27 cellular contexts compared by ENCODE assay signal in genomic region chr1:54826226-54826816, GRCh38. TPM values are rescaled to one million over a fixed set of nuclear protein-coding genes. Genes with fewer than 3 reads are reported as not detected.
"Had no signal": no experiment of that assay in that cellular context is flagged by ENCODE, and none has a peak within 500 bp of the region (broad histone marks: within the 10 kb centered on the region; RNA-seq: fewer than 3 reads in every experiment).

No MANE protein-coding gene starts in this region.

- H3K27me3 Mint-ChIP-seq: activated CD8-positive, alpha-beta T cell treated with anti-CD3 and anti-CD28 coated beads for 36 hours; T-helper 17 cell had no signal

- ATAC-seq: activated CD8-positive, alpha-beta T cell treated with anti-CD3 and anti-CD28 coated beads for 36 hours; activated naive CD8-positive, alpha-beta T cell treated with anti-CD3 and anti-CD28 coated beads, Interleukin-2, amount 50 U/mL, for 24 hours; gastrocnemius medialis; left colon; naive thymus-derived CD8-positive, alpha-beta T cell; psoas muscle; SK-N-SH treated with all-trans-retinoic acid at 6 μM for 48 hours; stimulated activated memory B cell treated with anti-CD40 and anti-IgM and Interleukin-4, amounts not matched to agents 10 μg/mL and 1 μg/mL and 100 μg/mL, for 72 hours; T-helper 17 cell had no signal

- H3K4me1 Mint-ChIP-seq: activated naive CD4-positive, alpha-beta T cell treated with anti-CD3 and anti-CD28 coated beads, Interleukin-2, amount 50 U/mL, for 24 hours; activated naive CD8-positive, alpha-beta T cell treated with anti-CD3 and anti-CD28 coated beads, Interleukin-2, amount 50 U/mL, for 24 hours; memory B cell; naive thymus-derived CD8-positive, alpha-beta T cell; neural crest cell; stimulated activated memory B cell treated with anti-CD40 and anti-IgM and Interleukin-4, amounts not matched to agents 10 μg/mL and 1 μg/mL and 100 μg/mL, for 72 hours; T-helper 17 cell had no signal

- H3K4me3 Mint-ChIP-seq: activated CD8-positive, alpha-beta T cell treated with anti-CD3 and anti-CD28 coated beads for 36 hours; activated naive CD4-positive, alpha-beta T cell treated with anti-CD3 and anti-CD28 coated beads, Interleukin-2, amount 50 U/mL, for 24 hours; activated naive CD8-positive, alpha-beta T cell treated with anti-CD3 and anti-CD28 coated beads, Interleukin-2, amount 50 U/mL, for 24 hours; activated T-helper 1 cell treated with anti-CD3 and anti-CD28 coated beads, Interleukin-12 subunit alpha, Interleukin-12 subunit beta, Interleukin-2, Interleukin-4 antibody, amounts not matched to agents 30 ng/mL and 10 ng/mL and 1 ng/mL, durations not matched to agents 14 hours and 24 hours and 36 hours; memory B cell; naive thymus-derived CD8-positive, alpha-beta T cell; neural crest cell; stimulated activated memory B cell treated with anti-CD40 and anti-IgM and Interleukin-4, amounts not matched to agents 10 μg/mL and 1 μg/mL and 100 μg/mL, for 72 hours; T-helper 17 cell had no signal

- DNase-seq: activated CD4-positive, alpha-beta T cell treated with anti-CD3 and anti-CD28 coated beads, Interleukin-2, amount 50 U/mL, for 1 hour; activated CD4-positive, CD25-positive, alpha-beta regulatory T cell treated with anti-CD3 and anti-CD28 coated beads, Interleukin-2, amount 50 U/mL, for 72 hours; activated CD8-positive, alpha-beta T cell treated with anti-CD3 and anti-CD28 coated beads for 36 hours; activated naive CD8-positive, alpha-beta T cell treated with anti-CD3 and anti-CD28 coated beads, Interleukin-2, amount 50 U/mL, for 24 hours; activated T-cell treated with anti-CD3 and anti-CD28 coated beads, Interleukin-2, amount 50 U/mL, for 1 hour; amygdala; colonic mucosa; effector memory CD4-positive, alpha-beta T cell; gastrocnemius medialis; kidney; left colon; nucleus accumbens; psoas muscle; sigmoid colon; stimulated activated CD4-positive, alpha-beta T cell treated with anti-CD3 and anti-CD28 coated beads, Interleukin-1b, Interleukin-23, amount 100 ng/mL, for 48 hours; stimulated activated CD4-positive, alpha-beta T cell treated with anti-CD3 and anti-CD28 coated beads, Interleukin-4, amount 100 ng/mL, for 4 hours; stimulated activated CD8-positive, alpha-beta memory T cell treated with anti-CD3 and anti-CD28 coated beads, Interleukin-4, amount 100 ng/mL, for 48 hours; T-helper 17 cell had no signal

- H3K27ac Mint-ChIP-seq: activated CD8-positive, alpha-beta T cell treated with anti-CD3 and anti-CD28 coated beads for 36 hours; activated naive CD4-positive, alpha-beta T cell treated with anti-CD3 and anti-CD28 coated beads, Interleukin-2, amount 50 U/mL, for 24 hours; activated naive CD8-positive, alpha-beta T cell treated with anti-CD3 and anti-CD28 coated beads, Interleukin-2, amount 50 U/mL, for 24 hours; activated T-helper 1 cell treated with anti-CD3 and anti-CD28 coated beads, Interleukin-12 subunit alpha, Interleukin-12 subunit beta, Interleukin-2, Interleukin-4 antibody, amounts not matched to agents 30 ng/mL and 10 ng/mL and 1 ng/mL, durations not matched to agents 14 hours and 24 hours and 36 hours; memory B cell; naive thymus-derived CD8-positive, alpha-beta T cell; stimulated activated memory B cell treated with anti-CD40 and anti-IgM and Interleukin-4, amounts not matched to agents 10 μg/mL and 1 μg/mL and 100 μg/mL, for 72 hours; T-helper 17 cell had no signal

RNA-seq across cellular contexts. Expression of gene TTC22, which starts 25.2 kb away (rescaled TPM):
- total RNA-seq: dermis microvascular lymphatic vessel endothelial cell, neural crest cell, tibial nerve had no signal
